Comparison of ENCODE assay signal across 8 cellular contexts in the genomic region with DNA sequence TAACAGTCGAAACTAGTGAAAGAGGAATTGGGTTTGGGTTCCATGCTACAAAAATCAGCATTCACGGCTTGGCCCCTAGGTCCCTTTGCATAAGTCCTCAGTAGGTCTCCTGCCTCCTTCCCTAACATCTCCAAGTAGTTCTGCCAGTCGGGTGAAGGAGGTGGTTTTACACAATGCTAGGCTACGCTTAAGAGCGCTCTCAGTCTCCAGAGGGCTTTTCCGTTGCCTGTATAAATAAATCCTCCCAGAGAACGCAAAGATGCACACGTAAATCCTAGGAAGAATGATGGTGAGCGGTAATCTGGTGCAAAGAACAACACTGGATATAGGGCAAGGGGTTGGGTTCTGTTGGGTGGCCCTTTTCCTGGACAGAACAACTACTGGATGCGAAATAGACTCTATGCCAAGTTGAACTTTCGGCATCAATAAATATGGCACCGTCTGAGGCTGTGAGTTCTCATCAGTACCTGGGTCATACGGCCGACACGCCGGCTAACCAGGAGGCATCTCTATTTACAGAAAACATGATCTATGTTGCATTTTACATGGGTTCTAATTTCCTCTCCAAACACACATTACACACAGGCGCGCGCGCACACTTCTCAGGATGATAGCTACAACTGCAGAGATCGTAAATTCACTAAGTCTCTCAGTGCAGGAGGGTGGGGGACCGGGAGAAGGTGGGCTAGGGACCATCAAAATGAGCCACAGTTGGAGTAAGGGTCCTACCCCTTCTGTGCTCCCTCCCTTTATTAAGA. TPM values are rescaled to one million over a fixed set of nuclear protein-coding genes. Genes with fewer than 3 reads are reported as not detected.
DNase-seq lines count a peak whose midpoint lies in the region; ATAC-seq, FAIRE-seq and TF ChIP-seq lines count a peak whose summit lies in the region.

No MANE protein-coding gene starts in this region.

- peak overlapping the region; percentile 97 for H3K9ac ChIP-seq in HUES6 (ENCODE audit: low read length)
- H3K9ac ChIP-seq in kidney (ENCODE audit: low read length in 2 of 2), result peak overlapping the region; percentile 87 to 98

- peak overlapping the region; percentile 60 to 97 (median 96) for H3K27ac Mint-ChIP-seq in CD14-positive monocyte
- peak overlapping the region; percentile 99 for H3K27ac Mint-ChIP-seq in T-helper 17 cell

- peaks cover 0 to 2% (median 0%) of the 10 kb centered on the region in 7 donors for H3K9me3 Mint-ChIP-seq in CD14-positive monocyte

- TF ChIP-seq CTCF in CD14-positive monocyte (IDR thresholded peaks at IDR 0.05) (no peak), cardiac fibroblast (IDR thresholded peaks at IDR 0.05; ENCODE audit: low read depth, low read length) (no peak), kidney (IDR thresholded peaks at IDR 0.05; ENCODE audit: borderline replicate concordance, extremely low read depth, insufficient read depth) (no peak)

- H3K4me3 Mint-ChIP-seq in CD14-positive monocyte (peak overlapping the region; percentile 96 to 98), T-helper 17 cell (peak overlapping the region; percentile 99)

- H3K9me3 ChIP-seq in HUES6 (ENCODE audit: control insufficient read depth, insufficient read depth, low read depth, low read length), result no peaks in the 10 kb centered on the region
- no peaks in the 10 kb centered on the region for H3K9me3 ChIP-seq in T-helper 17 cell (ENCODE audit: control insufficient read depth, low read length, poor library complexity, severe bottlenecking)
- H3K9me3 ChIP-seq in kidney (ENCODE audit: control insufficient read depth in 1 of 2, low read length in 2 of 2), result no peaks in the 10 kb centered on the region

- no peak for FAIRE-seq in kidney (lab: Jason Lieb, UNC)

- H3K27me3 ChIP-seq in HUES6 (ENCODE audit: control insufficient read depth, insufficient read depth, low read length), result peaks cover 9% of the 10 kb centered on the region; the same call in 1 of the 2 replicates

- H3K4me1 ChIP-seq in HUES6 (ENCODE audit: control insufficient read depth, insufficient read depth, low read length), result peaks cover 33% of the 10 kb centered on the region
- H3K4me1 ChIP-seq in kidney (ENCODE audit: control insufficient read depth in 1 of 2, insufficient read depth in 1 of 2, low read depth in 1 of 2, low read length in 2 of 2), result no peaks in the 10 kb centered on the region

- ATAC-seq in T-helper 17 cell (no peak), GM18873 (IDR thresholded peaks at IDR 0.05; ENCODE audit: low FRiP score, unreplicated experiment) (no peak)

- intact Hi-C loops in CD14-positive monocyte (cut with micrococcal nuclease), result loop anchor here (5.0 to 10.0 kb wide), 3 partner anchors 52 to 77 kb away; no protein-coding TSS in a partner anchor
- intact Hi-C loops in kidney (cut with DNase I), result no loop called here

- peak overlapping the region; percentile 86 for H3K4me3 ChIP-seq in HUES6 (ENCODE audit: low read depth, low read length)
- peak overlapping the region; percentile 90 to 97 for H3K4me3 ChIP-seq in cardiac fibroblast (replicated peaks in 1 of 2; ENCODE audit: low read depth in 2 of 2, low read length in 2 of 2)
- H3K4me3 ChIP-seq in kidney (ENCODE audit: low read length in 2 of 2), result peak overlapping the region; percentile 62 to 71

- H3K36me3 Mint-ChIP-seq in CD14-positive monocyte, result peaks cover 8 to 20% of the 10 kb centered on the region in 2 donors
- peaks cover 5% of the 10 kb centered on the region for H3K36me3 Mint-ChIP-seq in T-helper 17 cell (ENCODE audit: low read depth)

- H3K27ac ChIP-seq in HUES6 (ENCODE audit: low read depth, low read length) (no peak overlapping the region), kidney (ENCODE audit: low read depth in 2 of 2, low read length in 2 of 2) (peak overlapping the region; percentile 98 to 99)

- DNase-seq in CD14-positive monocyte (ENCODE audit: low spot score), result no peak
- DNase-seq in T-helper 17 cell, result peak in 2 of 3 donors; percentile 7 to 18
- DNase-seq in cardiac fibroblast (ENCODE audit: low read depth in 2 of 2), result peak; percentile 67 to 68
- peak; percentile 69 for DNase-seq in kidney
- peak; percentile 36 for DNase-seq in stimulated activated CD4-positive, alpha-beta T cell treated with anti-CD3 and anti-CD28 coated beads, Interleukin-12 subunit alpha, Interleukin-12 subunit beta, amount 100 ng/mL, for 4 hours
- no peak for DNase-seq in T1000 (lab: John Stamatoyannopoulos, UW)

- H3K4me1 Mint-ChIP-seq in CD14-positive monocyte (peaks cover 33% of the 10 kb centered on the region), T-helper 17 cell (peaks cover 41% of the 10 kb centered on the region)

- peaks cover 3% of the 10 kb centered on the region; the same call in 1 of the 2 replicates for H3K36me3 ChIP-seq in HUES6 (ENCODE audit: control insufficient read depth, insufficient read depth, low read length)
- H3K36me3 ChIP-seq in kidney (ENCODE audit: control insufficient read depth in 1 of 2, insufficient read depth in 2 of 2, low read length in 2 of 2), result no peaks in the 10 kb centered on the region

- H3K27me3 Mint-ChIP-seq in CD14-positive monocyte (ENCODE audit: low read depth in 3 of 3) (peaks cover 8 to 16% (median 8%) of the 10 kb centered on the region in 3 donors), T-helper 17 cell (no peaks in the 10 kb centered on the region)

RNA-seq across cellular contexts. Expression of a gene that starts 1.3 kb away (rescaled TPM):
- polyA plus RNA-seq in CD14-positive monocyte (10 to 100 TPM; 19.6 to 30.6 TPM), kidney (ENCODE audit: insufficient read depth, low read depth, low replicate concordance) (9.1 TPM)
- total RNA-seq in T-helper 17 cell (10 to 100 TPM; 28.6 to 31.6 TPM), kidney (34.7 TPM)

Comparison
In these comparisons a context has a peak if more than half of its experiments do, and no peak if none do; other contexts are left out.
1. DNase-seq: peak in T-helper 17 cell (2 of 3), cardiac fibroblast (2 of 2), kidney (single experiment) and stimulated activated CD4-positive, alpha-beta T cell treated with anti-CD3 and anti-CD28 coated beads, Interleukin-12 subunit alpha, Interleukin-12 subunit beta, amount 100 ng/mL, for 4 hours (single experiment); none in CD14-positive monocyte (single experiment) and T1000 (single experiment).
2. Peak in every context shown above with its lines, with median percentiles within 50 percentile points of each other: H3K4me3 ChIP-seq.